In the genomic region with DNA sequence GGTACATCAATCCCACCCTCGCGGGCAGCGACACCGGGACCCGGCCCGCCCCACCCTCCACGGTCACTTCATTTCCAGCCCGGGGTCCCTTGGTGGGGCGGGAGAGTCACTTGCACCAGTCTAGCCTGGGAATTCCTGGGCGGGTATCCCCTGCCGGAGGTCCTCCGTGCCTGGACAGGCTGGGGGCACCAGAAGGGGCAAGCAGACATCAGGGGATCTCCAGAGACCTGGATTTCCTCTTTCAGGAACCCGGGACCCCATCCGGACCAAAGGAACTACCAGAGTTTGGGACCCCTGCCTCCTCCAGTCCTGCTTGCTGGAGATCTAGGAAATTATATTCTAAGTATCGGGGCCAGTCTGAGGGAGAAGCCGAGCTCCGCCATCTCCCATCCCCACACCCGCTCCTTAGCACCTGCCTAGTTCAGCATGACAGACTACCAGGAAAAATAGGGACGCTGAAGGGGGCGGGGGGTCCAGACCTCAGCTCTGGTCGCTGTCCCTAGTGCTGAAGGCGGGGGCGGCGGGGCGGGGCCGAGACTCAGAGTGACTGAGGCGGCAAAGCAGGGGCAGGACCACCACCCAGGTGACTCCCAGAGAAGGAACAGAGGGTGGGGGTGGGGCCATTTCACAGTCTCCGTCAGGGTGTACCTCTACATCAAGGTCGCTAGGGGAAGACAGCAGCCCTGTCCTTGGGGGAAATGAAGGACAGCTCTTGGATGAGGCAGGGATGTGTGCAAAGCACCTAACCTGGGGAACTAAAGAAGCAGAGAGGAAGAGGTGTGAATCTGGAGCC, we compare ENCODE assay signal across 8 cellular contexts. TPM values are rescaled to one million over a fixed set of nuclear protein-coding genes. Genes with fewer than 3 reads are reported as not detected.
A peak's percentile ranks its signal among the peaks of the same experiment; 100 is the strongest.
DNase-seq lines count a peak whose midpoint lies in the region; ATAC-seq, FAIRE-seq and TF ChIP-seq lines count a peak whose summit lies in the region.

No MANE protein-coding gene starts in this region.

- H3K36me3 Mint-ChIP-seq in activated CD4-positive, alpha-beta memory T cell treated with anti-CD3 and anti-CD28 coated beads for 36 hours, result peaks cover 1% of the 10 kb centered on the region

- no peak overlapping the region for H3K27ac Mint-ChIP-seq in activated CD4-positive, alpha-beta memory T cell treated with anti-CD3 and anti-CD28 coated beads for 36 hours

- peak; percentile 69 to 86 for DNase-seq in A549 (ENCODE audit: low read depth in 1 of 2, low spot score in 1 of 2)
- peak; percentile 80 for DNase-seq in GM20000 (ENCODE audit: low spot score)
- peak; percentile 89 for DNase-seq in NCI-H345 (lab: John Stamatoyannopoulos, UW)
- DNase-seq in activated CD4-positive, alpha-beta memory T cell treated with anti-CD3 and anti-CD28 coated beads for 36 hours, result peak; percentile 89
- peak; percentile 56 for DNase-seq in mucosa of gallbladder (ENCODE audit: low spot score)
- DNase-seq in stimulated activated CD8-positive, alpha-beta memory T cell treated with anti-CD3 and anti-CD28 coated beads, Interleukin-4, amount 100 ng/mL, for 4 hours (ENCODE audit: low read depth in 2 of 2, low spot score in 1 of 2), result peak; percentile 52 to 62

- H3K27me3 Mint-ChIP-seq in activated CD4-positive, alpha-beta memory T cell treated with anti-CD3 and anti-CD28 coated beads for 36 hours, result no peaks in the 10 kb centered on the region

- peaks cover 26% of the 10 kb centered on the region for H3K4me1 Mint-ChIP-seq in activated CD4-positive, alpha-beta memory T cell treated with anti-CD3 and anti-CD28 coated beads for 36 hours (ENCODE audit: low read depth)

- WGBS in A549 (ENCODE audit: missing lambda C conversion rate), result 3% methylated on average over 20 of the region's 29 CpGs
- 1 to 2% methylated on average over 29 of the region's 29 CpGs for WGBS in ectodermal cell, 2 experiments

- H3K4me2 ChIP-seq in A549, result peak overlapping the region; percentile 95

- CTCF ChIA-PET in A549 (lab: Yijun Ruan, JAX), result interaction anchor here (0.6 to 4.7 kb wide), 18 partner anchors 12 to 407 kb away, joined by 3 to 44 read pairs (median 6); a partner anchor contains a TSS
- CTCF ChIA-PET in activated CD4-positive, alpha-beta memory T cell treated with anti-CD3 and anti-CD28 coated beads for 36 hours (lab: Charles Lee), result interaction anchor here (1.5 to 3.0 kb wide), 4 partner anchors 27 to 45 kb away, joined by 5 to 15 read pairs (median 10); a partner anchor contains a TSS

- no peaks in the 10 kb centered on the region for H3K9me3 Mint-ChIP-seq in activated CD4-positive, alpha-beta memory T cell treated with anti-CD3 and anti-CD28 coated beads for 36 hours

- no peaks in the 10 kb centered on the region for H3K36me3 ChIP-seq in ectodermal cell (ENCODE audit: control insufficient read depth, insufficient read depth, low read length)

- H3K4me3 Mint-ChIP-seq in activated CD4-positive, alpha-beta memory T cell treated with anti-CD3 and anti-CD28 coated beads for 36 hours, result peak overlapping the region; percentile 65

- H3K4me1 ChIP-seq in A549 (peaks cover 13% of the 10 kb centered on the region; the same call in 2 of the 3 replicates), ectodermal cell (ENCODE audit: control insufficient read depth, insufficient read depth, low read length) (peaks cover 14% of the 10 kb centered on the region)

- no peak for TF ChIP-seq EP300 in A549 (IDR thresholded peaks at IDR 0.05)

- peak overlapping the region; percentile 76 to 87 for H3K27ac ChIP-seq in A549
- H3K27ac ChIP-seq in ectodermal cell (ENCODE audit: insufficient read depth, low read depth, low read length, poor library complexity, severe bottlenecking), result no peak overlapping the region

- TF ChIP-seq POLR2A in A549 (IDR thresholded peaks at IDR 0.05; ENCODE audit: low read length), result no peak

- POLR2A ChIA-PET in A549 (lab: Yijun Ruan, JAX), result interaction anchor here (1.0 to 2.0 kb wide), 2 partner anchors 30 to 45 kb away, joined by 3 to 5 read pairs; a partner anchor contains a TSS
- POLR2A ChIA-PET in activated CD4-positive, alpha-beta memory T cell treated with anti-CD3 and anti-CD28 coated beads for 36 hours (lab: Charles Lee), result interaction anchor here (1.0 to 1.2 kb wide), 2 partner anchors 17 to 30 kb away, joined by 5 to 6 read pairs; a partner anchor contains a TSS

- TF ChIP-seq CTCF in A549 (IDR thresholded peaks at IDR 0.05) (peak; percentile 33; the same call in 2 of the 3 replicates), GM20000 (IDR thresholded peaks at IDR 0.05; ENCODE audit: extremely low read depth, missing control alignments) (no peak)

- H3K27me3 ChIP-seq in ectodermal cell (ENCODE audit: control insufficient read depth, insufficient read depth, low read length, poor library complexity, severe bottlenecking), result peaks cover 8% of the 10 kb centered on the region

- ATAC-seq in A549 (peak; percentile 78 to 84), HG03045 (IDR thresholded peaks at IDR 0.05; ENCODE audit: unreplicated experiment) (no peak)

- intact Hi-C loops in activated CD4-positive, alpha-beta memory T cell treated with anti-CD3 and anti-CD28 coated beads for 36 hours (cut with micrococcal nuclease), result loop anchor here (1.0 to 10.0 kb wide), 6 partner anchors 16 to 577 kb away; a partner anchor contains a TSS

- H3K9me3 ChIP-seq in A549, result no peaks in the 10 kb centered on the region
- H3K9me3 ChIP-seq in ectodermal cell (ENCODE audit: control insufficient read depth, low read length), result no peaks in the 10 kb centered on the region

- FAIRE-seq in A549 (lab: Jason Lieb, UNC), result no peak

- peak; percentile 41 to 47; a peak in 3 of 5 replicates for TF ChIP-seq RAD21 in A549 (conservative IDR thresholded peaks at IDR 0.05 in 1 of 2, IDR thresholded peaks at IDR 0.05 in 1 of 2)

- peak overlapping the region; percentile 93 for H3K4me3 ChIP-seq in A549
- H3K4me3 ChIP-seq in ectodermal cell (ENCODE audit: insufficient read depth, low read depth, low read length), result peak overlapping the region; percentile 65

TF ChIP-seq in A549, 52 proteins besides CTCF, POLR2A, EP300 and RAD21 (continues in another document):
- TF ChIP-seq JUNB (IDR thresholded peaks at IDR 0.05), result no peak

RNA-seq across cellular contexts. Expression of a gene that starts 0.8 kb away (rescaled TPM):
- polyA plus RNA-seq in A549 (2011; rRNA removed) (4.1 and 7.3 TPM in 2 replicates), A549 (2017; fragmentation: RNase III; extraction: RNeasy Plus Mini Kit Qiagen cat#74134 plus additional on column Dnase treatment) (5.3 to 8.1 TPM (median 7.6 TPM) in 3 replicates)
- polyA plus RNA-seq in A549 (2012; cell fraction: cytosol; rRNA removed), result 7.7 and 10.1 TPM in 2 replicates
- 45.2 and 51.9 TPM in 2 replicates for polyA plus RNA-seq in A549 (2012; cell fraction: nucleus; rRNA removed)
- polyA minus RNA-seq in A549 (2011; rRNA and poly(A)+ RNA removed), result 6.4 and 14.3 TPM in 2 replicates
- 1 to 10 TPM; 1.9 to 2.4 TPM for total RNA-seq in activated CD4-positive, alpha-beta memory T cell treated with anti-CD3 and anti-CD28 coated beads for 36 hours
- 4.9 TPM for polyA plus RNA-seq in ectodermal cell (2013, experiment 1 of 4)
- 4.7 TPM for polyA plus RNA-seq in ectodermal cell (2013, experiment 2 of 4)
- polyA plus RNA-seq in ectodermal cell (2013, experiment 3 of 4), result 4.5 TPM
- 6.8 TPM for polyA plus RNA-seq in ectodermal cell (2013, experiment 4 of 4)
- 8.7 TPM for total RNA-seq in mucosa of gallbladder

RNA-seq across cellular contexts. Expression of a gene that starts 4.8 kb away (rescaled TPM):
- polyA plus RNA-seq in A549 (2011; rRNA removed), result 45.7 and 51.0 TPM in 2 replicates
- polyA plus RNA-seq in A549 (2012; cell fraction: cytosol; rRNA removed), result 39.6 and 41.6 TPM in 2 replicates
- polyA plus RNA-seq in A549 (2012; cell fraction: nucleus; rRNA removed), result 201 and 245 TPM in 2 replicates
- 32.4 to 37.9 TPM (median 37.5 TPM) in 3 replicates for polyA plus RNA-seq in A549 (2017; fragmentation: RNase III; extraction: RNeasy Plus Mini Kit Qiagen cat#74134 plus additional on column Dnase treatment)
- 56.3 and 70.0 TPM in 2 replicates for polyA minus RNA-seq in A549 (2011; rRNA and poly(A)+ RNA removed)
- total RNA-seq in activated CD4-positive, alpha-beta memory T cell treated with anti-CD3 and anti-CD28 coated beads for 36 hours, result 10 to 100 TPM; 62.0 to 68.1 TPM
- polyA plus RNA-seq in ectodermal cell (2013, experiment 1 of 4), result 91.6 TPM
- polyA plus RNA-seq in ectodermal cell (2013, experiment 2 of 4), result 87.6 TPM
- polyA plus RNA-seq in ectodermal cell (2013, experiment 3 of 4), result 75.9 TPM
- 89.8 TPM for polyA plus RNA-seq in ectodermal cell (2013, experiment 4 of 4)
- total RNA-seq in mucosa of gallbladder, result 73.7 TPM

RNA-seq across cellular contexts. Expression of a gene that starts 15.9 kb away (rescaled TPM):
- polyA plus RNA-seq in A549 (2011; rRNA removed) (135 and 147 TPM in 2 replicates), A549 (2017; fragmentation: RNase III; extraction: RNeasy Plus Mini Kit Qiagen cat#74134 plus additional on column Dnase treatment) (73.1 to 78.1 TPM (median 75.9 TPM) in 3 replicates)
- polyA plus RNA-seq in A549 (2012; cell fraction: cytosol; rRNA removed), result 165 and 207 TPM in 2 replicates
- 170 and 184 TPM in 2 replicates for polyA plus RNA-seq in A549 (2012; cell fraction: nucleus; rRNA removed)
- 116 and 132 TPM in 2 replicates for polyA minus RNA-seq in A549 (2011; rRNA and poly(A)+ RNA removed)
- 10 to 100 TPM; 89.6 to 91.7 TPM for total RNA-seq in activated CD4-positive, alpha-beta memory T cell treated with anti-CD3 and anti-CD28 coated beads for 36 hours
- 69.2 TPM for polyA plus RNA-seq in ectodermal cell (2013, experiment 1 of 4)
- polyA plus RNA-seq in ectodermal cell (2013, experiment 2 of 4), result 64.4 TPM
- 59.6 TPM for polyA plus RNA-seq in ectodermal cell (2013, experiment 3 of 4)
- 69.8 TPM for polyA plus RNA-seq in ectodermal cell (2013, experiment 4 of 4)
- 68.6 TPM for total RNA-seq in mucosa of gallbladder

RNA-seq across cellular contexts. Expression of a gene that starts 22.8 kb away (rescaled TPM):
- polyA plus RNA-seq in A549 (2011; rRNA removed) (8.4 and 10.7 TPM in 2 replicates), A549 (2017; fragmentation: RNase III; extraction: RNeasy Plus Mini Kit Qiagen cat#74134 plus additional on column Dnase treatment) (22.4 to 29.5 TPM (median 27.3 TPM) in 3 replicates)
- 20.4 and 27.3 TPM in 2 replicates for polyA plus RNA-seq in A549 (2012; cell fraction: cytosol; rRNA removed)
- 26.3 and 37.8 TPM in 2 replicates for polyA plus RNA-seq in A549 (2012; cell fraction: nucleus; rRNA removed)
- polyA minus RNA-seq in A549 (2011; rRNA and poly(A)+ RNA removed), result 8.3 and 8.4 TPM in 2 replicates
- total RNA-seq in activated CD4-positive, alpha-beta memory T cell treated with anti-CD3 and anti-CD28 coated beads for 36 hours, result 10 to 100 TPM; 32.9 to 34.1 TPM
- polyA plus RNA-seq in ectodermal cell (2013, experiment 1 of 4), result 74.1 TPM
- polyA plus RNA-seq in ectodermal cell (2013, experiment 2 of 4), result 65.2 TPM
- polyA plus RNA-seq in ectodermal cell (2013, experiment 3 of 4), result 54.0 TPM
- 57.0 TPM for polyA plus RNA-seq in ectodermal cell (2013, experiment 4 of 4)
- 49.0 TPM for total RNA-seq in mucosa of gallbladder

RNA-seq across cellular contexts. Expression of a gene that starts 23.1 kb away (rescaled TPM):
- polyA plus RNA-seq in A549 (2011; rRNA removed) (0.03 TPM in 1 of 2 replicates, not detected in the other), A549 (2017; fragmentation: RNase III; extraction: RNeasy Plus Mini Kit Qiagen cat#74134 plus additional on column Dnase treatment) (0.03 TPM in 1 of 3 replicates, not detected in the others)
- 0.03 TPM in 1 of 2 replicates, not detected in the other for polyA plus RNA-seq in A549 (2012; cell fraction: cytosol; rRNA removed)
- polyA plus RNA-seq in A549 (2012; cell fraction: nucleus; rRNA removed), result 0.04 and 0.05 TPM in 2 replicates
- not detected in 2 replicates for polyA minus RNA-seq in A549 (2011; rRNA and poly(A)+ RNA removed)
- total RNA-seq in activated CD4-positive, alpha-beta memory T cell treated with anti-CD3 and anti-CD28 coated beads for 36 hours, result not detected
- polyA plus RNA-seq in ectodermal cell (2013, experiment 1 of 4), result 0.59 TPM
- 0.41 TPM for polyA plus RNA-seq in ectodermal cell (2013, experiment 2 of 4)
- polyA plus RNA-seq in ectodermal cell (2013, experiment 3 of 4), result 0.48 TPM
- 0.36 TPM for polyA plus RNA-seq in ectodermal cell (2013, experiment 4 of 4)
- total RNA-seq in mucosa of gallbladder, result 1.7 TPM
